In the genomic region with DNA sequence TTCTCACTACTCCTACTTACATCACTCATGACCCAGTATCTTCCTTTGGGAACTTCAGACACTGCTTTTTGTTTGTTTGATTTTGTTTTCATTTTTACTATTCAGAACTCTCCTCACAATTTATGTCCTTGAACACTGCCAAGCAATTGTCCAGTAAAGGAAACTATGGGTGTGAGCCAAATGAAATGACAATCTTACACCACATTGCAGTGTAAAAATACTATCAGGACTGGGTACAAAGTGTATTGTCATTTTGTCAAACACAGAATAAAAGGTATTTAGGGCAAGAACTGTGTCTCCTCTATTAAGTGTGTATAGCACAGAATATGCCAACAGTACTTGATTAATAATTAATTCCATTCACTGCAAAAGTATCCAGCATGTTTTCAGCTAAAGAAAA, we compare ENCODE assay signal across 19 cellular contexts.
DNase-seq lines count a peak whose midpoint lies in the region; ATAC-seq, FAIRE-seq and TF ChIP-seq lines count a peak whose summit lies in the region.
"Had no signal": no experiment of that assay in that cellular context is flagged by ENCODE, and none has a peak within 500 bp of the region (broad histone marks: within the 10 kb centered on the region; RNA-seq: fewer than 3 reads in every experiment).

No MANE protein-coding gene starts in this region.

- H3K36me3 ChIP-seq in right lobe of liver (no peaks in the 10 kb centered on the region), HepG2 (replicated peaks in 1 of 2; ENCODE audit: control insufficient read depth in 1 of 2, insufficient read depth in 2 of 2, low read length in 2 of 2) (no peaks in the 10 kb centered on the region), left lung (no peaks in the 10 kb centered on the region), parathyroid adenoma (ENCODE audit: control insufficient read depth, insufficient read depth, low read length) (no peaks in the 10 kb centered on the region)

- no peak for FAIRE-seq in HepG2 (lab: Jason Lieb, UNC)
- FAIRE-seq: G401.6, H1 had no signal

- TF ChIP-seq POLR2A in right lobe of liver (IDR thresholded peaks at IDR 0.05) (no peak), HepG2 (IDR thresholded peaks at IDR 0.05; ENCODE audit: insufficient read depth in 1 of 2, low read depth in 2 of 2, low read length in 2 of 2) (no peak)

- DNase-seq in right lobe of liver (no peak), HepG2 (ENCODE audit: low spot score) (no peak), left lung (no peak), GM19238 (ENCODE audit: insufficient read length, low spot score) (no peak)
- no peak for DNase-seq in activated CD4-positive, CD25-positive, alpha-beta regulatory T cell (lab: John Stamatoyannopoulos, UW)
- no peak for DNase-seq in activated CD4-positive, alpha-beta T cell treated with anti-CD3 and anti-CD28 coated beads for 48 hours
- DNase-seq: DND-41, KG1, MV-4-11, NCI-H187, NCI-H2107, NCI-H510A, NCI-H774, SHP77 had no signal

- H3K27me3 ChIP-seq in right lobe of liver (no peaks in the 10 kb centered on the region), HepG2 (ENCODE audit: control insufficient read depth in 1 of 2, insufficient read depth in 2 of 2, low read length in 2 of 2) (no peaks in the 10 kb centered on the region), left lung (no peaks in the 10 kb centered on the region), parathyroid adenoma (ENCODE audit: control insufficient read depth, insufficient read depth, low read length) (no peaks in the 10 kb centered on the region)

- no peak overlapping the region for H3K4me2 ChIP-seq in HepG2 (ENCODE audit: low read depth, low read length)
- H3K4me2 ChIP-seq in parathyroid adenoma (ENCODE audit: low read length), result peak overlapping the region; percentile 72

- ATAC-seq in right lobe of liver (peak; percentile 48 to 80 (median 66)), HepG2 (no peak), left lung (peak; percentile 33), HG02678 (IDR thresholded peaks at IDR 0.05; ENCODE audit: unreplicated experiment) (no peak)

- TF ChIP-seq CTCF in right lobe of liver (IDR thresholded peaks at IDR 0.05), result no peak
- no peak for TF ChIP-seq CTCF in HepG2 (CRISPR knock-in tag; IDR thresholded peaks at IDR 0.05)
- TF ChIP-seq CTCF in left lung (IDR thresholded peaks at IDR 0.05), result no peak
- no peak for TF ChIP-seq CTCF in parathyroid adenoma (IDR thresholded peaks at IDR 0.05)

- H3K4me3 ChIP-seq in right lobe of liver, result no peak overlapping the region
- no peak overlapping the region for H3K4me3 ChIP-seq in HepG2 (replicated peaks in 1 of 3; ENCODE audit: insufficient read depth in 1 of 3, low read depth in 2 of 3, low read length in 3 of 3)
- H3K4me3 ChIP-seq in left lung, result no peak overlapping the region
- peak overlapping the region; percentile 20 for H3K4me3 ChIP-seq in parathyroid adenoma (ENCODE audit: low read depth, low read length)

- H2AFZ ChIP-seq in HepG2 (ENCODE audit: low read length), result no peak overlapping the region
- no peak overlapping the region for H2AFZ ChIP-seq in parathyroid adenoma

- H3K27ac ChIP-seq in right lobe of liver (peak overlapping the region in 1 of 3 donors; percentile 41), HepG2 (ENCODE audit: extremely low read length, insufficient read depth, low read length) (no peak overlapping the region), left lung (no peak overlapping the region), parathyroid adenoma (no peak overlapping the region)
- H3K27ac ChIP-seq: 22Rv1 had no signal

- no peaks in the 10 kb centered on the region for H3K9me3 ChIP-seq in right lobe of liver
- no peaks in the 10 kb centered on the region for H3K9me3 ChIP-seq in HepG2 (ENCODE audit: low read length)
- peaks cover 0 to 6% of the 10 kb centered on the region in 2 donors for H3K9me3 ChIP-seq in left lung
- no peaks in the 10 kb centered on the region for H3K9me3 ChIP-seq in parathyroid adenoma (ENCODE audit: control insufficient read depth, low read length)

- H3K4me1 ChIP-seq in right lobe of liver (no peaks in the 10 kb centered on the region), HepG2 (ENCODE audit: insufficient read depth, low read length) (no peaks in the 10 kb centered on the region), left lung (no peaks in the 10 kb centered on the region), parathyroid adenoma (no peaks in the 10 kb centered on the region)

- CTCF ChIA-PET in HepG2 (lab: Yijun Ruan, JAX; ENCODE audit: low intra/inter-chr PET ratio, low total read pairs), result no interaction called here

- BruUV-seq in HepG2 (replicated peaks; lab: Mats Ljungman, UMichigan), result no TSS peak

- H4K20me1 ChIP-seq in HepG2 (ENCODE audit: insufficient read depth, low read length), result no peaks in the 10 kb centered on the region

- intact Hi-C loops in right lobe of liver (cut with DNase I) (no loop called here), HepG2 (cut with micrococcal nuclease; ENCODE audit: unreplicated experiment) (no loop called here), left lung (cut with DNase I) (no loop called here)

- POLR2A ChIA-PET in HepG2 (lab: Yijun Ruan, JAX), result no interaction called here

- in situ Hi-C loops in HepG2 (cut with HindIII; ENCODE audit: extremely low pct_ligation_motif_present, low pct_unique_long_range_greater_than_20kb), result no loop called here

- H3K79me2 ChIP-seq in HepG2 (ENCODE audit: insufficient read depth, low read length), result no peaks in the 10 kb centered on the region
- no peaks in the 10 kb centered on the region for H3K79me2 ChIP-seq in parathyroid adenoma

- no peak for TF ChIP-seq RAD21 in HepG2 (CRISPR knock-in tag; IDR thresholded peaks at IDR 0.05)

- no peak overlapping the region for H3K9ac ChIP-seq in HepG2 (ENCODE audit: insufficient read depth, low read depth, low read length)
- no peak overlapping the region for H3K9ac ChIP-seq in parathyroid adenoma

- no peak for TF ChIP-seq EP300 in HepG2 (IDR thresholded peaks at IDR 0.05; ENCODE audit: low read depth in 2 of 2, low read length in 2 of 2)
- TF ChIP-seq EP300 in HepG2 (CRISPR knock-in tag; IDR thresholded peaks at IDR 0.05; ENCODE audit: borderline replicate concordance), result no peak

TF ChIP-seq in HepG2, 621 proteins besides CTCF, POLR2A, EP300 and RAD21:
- no peak for TF ChIP-seq KDM1A (CRISPR knock-in tag; IDR thresholded peaks at IDR 0.05)
- no peak for TF ChIP-seq TOPORS (CRISPR knock-in tag; IDR thresholded peaks at IDR 0.05)
- TF ChIP-seq, protein P1, sequence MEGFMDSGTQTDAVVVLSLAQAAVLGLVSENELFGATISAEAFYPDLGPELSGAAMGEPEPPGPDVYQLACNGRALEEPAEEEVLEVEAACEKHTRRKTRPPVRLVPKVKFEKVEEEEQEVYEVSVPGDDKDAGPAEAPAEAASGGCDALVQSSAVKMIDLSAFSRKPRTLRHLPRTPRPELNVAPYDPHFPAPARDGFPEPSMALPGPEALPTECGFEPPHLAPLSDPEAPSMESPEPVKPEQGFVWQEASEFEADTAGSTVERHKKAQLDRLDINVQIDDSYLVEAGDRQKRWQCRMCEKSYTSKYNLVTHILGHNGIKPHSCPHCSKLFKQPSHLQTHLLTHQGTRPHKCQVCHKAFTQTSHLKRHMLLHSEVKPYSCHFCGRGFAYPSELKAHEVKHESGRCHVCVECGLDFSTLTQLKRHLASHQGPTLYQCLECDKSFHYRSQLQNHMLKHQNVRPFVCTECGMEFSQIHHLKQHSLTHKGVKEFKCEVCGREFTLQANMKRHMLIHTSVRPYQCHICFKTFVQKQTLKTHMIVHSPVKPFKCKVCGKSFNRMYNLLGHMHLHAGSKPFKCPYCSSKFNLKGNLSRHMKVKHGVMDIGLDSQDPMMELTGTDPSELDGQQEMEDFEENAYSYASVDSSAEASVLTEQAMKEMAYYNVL (CRISPR knock-in tag; IDR thresholded peaks at IDR 0.05; ENCODE audit: borderline replicate concordance), result no peak
- TF ChIP-seq, protein P2, sequence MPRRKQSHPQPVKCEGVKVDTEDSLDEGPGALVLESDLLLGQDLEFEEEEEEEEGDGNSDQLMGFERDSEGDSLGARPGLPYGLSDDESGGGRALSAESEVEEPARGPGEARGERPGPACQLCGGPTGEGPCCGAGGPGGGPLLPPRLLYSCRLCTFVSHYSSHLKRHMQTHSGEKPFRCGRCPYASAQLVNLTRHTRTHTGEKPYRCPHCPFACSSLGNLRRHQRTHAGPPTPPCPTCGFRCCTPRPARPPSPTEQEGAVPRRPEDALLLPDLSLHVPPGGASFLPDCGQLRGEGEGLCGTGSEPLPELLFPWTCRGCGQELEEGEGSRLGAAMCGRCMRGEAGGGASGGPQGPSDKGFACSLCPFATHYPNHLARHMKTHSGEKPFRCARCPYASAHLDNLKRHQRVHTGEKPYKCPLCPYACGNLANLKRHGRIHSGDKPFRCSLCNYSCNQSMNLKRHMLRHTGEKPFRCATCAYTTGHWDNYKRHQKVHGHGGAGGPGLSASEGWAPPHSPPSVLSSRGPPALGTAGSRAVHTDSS (CRISPR knock-in tag; conservative IDR thresholded peaks at IDR 0.05), result no peak
- no peak for TF ChIP-seq ZMAT3 (CRISPR knock-in tag; conservative IDR thresholded peaks at IDR 0.05)
- TF ChIP-seq SKI (IDR thresholded peaks at IDR 0.05; ENCODE audit: partially characterized antibody), result no peak
- TF ChIP-seq RBFOX2 (IDR thresholded peaks at IDR 0.05; ENCODE audit: low read depth, low read length), result no peak
- TF ChIP-seq, protein P3, sequence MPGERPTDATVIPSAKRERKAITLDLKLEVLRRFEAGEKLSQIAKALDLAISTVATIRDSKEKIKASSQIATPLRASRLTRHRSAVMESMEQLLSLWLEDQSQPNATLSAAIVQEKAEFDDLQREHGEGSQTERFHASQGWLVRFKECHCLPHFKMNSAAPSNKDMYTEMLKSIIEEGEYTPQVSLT (CRISPR knock-in tag; IDR thresholded peaks at IDR 0.05; ENCODE audit: borderline replicate concordance, low read depth), result no peak
- TF ChIP-seq ZNF256 (CRISPR knock-in tag; conservative IDR thresholded peaks at IDR 0.05), result no peak
- TF ChIP-seq, protein P4, sequence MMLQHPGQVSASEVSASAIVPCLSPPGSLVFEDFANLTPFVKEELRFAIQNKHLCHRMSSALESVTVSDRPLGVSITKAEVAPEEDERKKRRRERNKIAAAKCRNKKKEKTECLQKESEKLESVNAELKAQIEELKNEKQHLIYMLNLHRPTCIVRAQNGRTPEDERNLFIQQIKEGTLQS (CRISPR knock-in tag; IDR thresholded peaks at IDR 0.05), result no peak

Comparison
In these comparisons a context has a peak if more than half of its experiments do, and no peak if none do; other contexts are left out.
1. ATAC-seq: peak in right lobe of liver (4 of 4) and left lung (single experiment); none in HepG2 (single experiment) and HG02678 (single experiment).